Comparison of ENCODE assay signal across 27 cellular contexts in the genomic region with DNA sequence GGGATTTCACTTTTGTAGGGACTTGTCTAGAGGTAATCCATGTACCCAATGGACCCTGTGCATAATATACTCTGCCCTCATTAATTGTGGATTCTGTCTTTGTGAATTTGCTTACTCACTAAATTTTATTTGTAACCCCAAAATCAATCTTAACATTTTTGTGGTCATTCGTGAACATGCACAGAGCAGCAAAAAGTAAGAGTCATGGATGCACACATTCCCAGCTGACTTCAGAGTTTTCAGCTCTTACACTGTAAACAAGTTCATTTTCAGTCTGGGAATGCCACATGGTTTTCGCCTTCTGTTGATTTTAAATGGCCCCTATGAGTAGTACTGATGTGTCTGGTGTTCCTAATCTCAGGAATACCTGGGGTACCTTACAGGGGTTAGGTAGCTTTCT. TPM values are rescaled to one million over a fixed set of nuclear protein-coding genes. Genes with fewer than 3 reads are reported as not detected.
DNase-seq lines count a peak whose midpoint lies in the region; TF ChIP-seq lines count a peak whose summit lies in the region.
"Had no signal": no experiment of that assay in that cellular context is flagged by ENCODE, and none has a peak within 500 bp of the region (broad histone marks: within the 10 kb centered on the region; RNA-seq: fewer than 3 reads in every experiment).

No MANE protein-coding gene starts in this region.

- WGBS in esophagus squamous epithelium, 2 donors, result 84 to 89% methylated on average over 2 of the region's 2 CpGs
- 55% methylated on average over 2 of the region's 2 CpGs for WGBS in smooth muscle cell (ENCODE audit: low lambda C conversion rate)

- H3F3A ChIP-seq in smooth muscle cell (ENCODE audit: low read depth), result peaks cover 16% of the 10 kb centered on the region

- H3K36me3 ChIP-seq in esophagus squamous epithelium (peaks cover 9 to 91% (median 34%) of the 10 kb centered on the region in 3 donors), smooth muscle cell (ENCODE audit: low read depth) (peaks cover 19% of the 10 kb centered on the region)
- H3K36me3 ChIP-seq: uterus had no signal

- DNase-seq in EL, result peak; percentile 50
- peak; percentile 53 for DNase-seq in M059J (ENCODE audit: low read depth)
- no peak for DNase-seq in esophagus squamous epithelium (lab: John Stamatoyannopoulos, UW)
- DNase-seq in smooth muscle cell (lab: John Stamatoyannopoulos, UW; ENCODE audit: unreplicated experiment), result no peak
- no peak for DNase-seq in activated CD4-positive, alpha-beta T cell treated with anti-CD3 and anti-CD28 coated beads for 48 hours
- DNase-seq in NOMO-1 treated with dmso at 0.1 percent for 144 hours (lab: John Stamatoyannopoulos, UW; ENCODE audit: unreplicated experiment), result no peak
- no peak for DNase-seq in NCI-H2171 (lab: John Stamatoyannopoulos, UW)
- DNase-seq: activated CD4-positive, alpha-beta T cell treated with anti-CD3 and anti-CD28 coated beads, Interleukin-2, amount 50 U/mL, for 4 hours; activated effector memory CD4-positive, alpha-beta T cell treated with Interleukin-2 at 50 U/mL for 16 hours; BE2C; dermis blood vessel endothelial cell; DND-41; islet precursor cell; lower lobe of right lung; NCI-H187; NCI-H2227 treated with DMSO at 0.1 percent for 48 hours; NCI-H774; stimulated activated naive B cell treated with anti-CD40 and anti-IgM and Interleukin-4, amounts not matched to agents 10 μg/mL and 1 μg/mL and 100 μg/mL, for 72 hours; WERI-Rb-1 had no signal

- H3K9me3 ChIP-seq in esophagus squamous epithelium (no peaks in the 10 kb centered on the region), smooth muscle cell (replicated peaks; ENCODE audit: low read depth) (no peaks in the 10 kb centered on the region)
- H3K9me3 ChIP-seq: BE2C, gastroesophageal sphincter, lower lobe of right lung, prostate gland, uterus had no signal

- H3K4me3 ChIP-seq in esophagus squamous epithelium, result no peak overlapping the region
- H3K4me3 ChIP-seq in smooth muscle cell, result no peak overlapping the region
- H3K4me3 ChIP-seq: gastroesophageal sphincter, lower lobe of right lung, neural progenitor cell, prostate gland, uterus had no signal

- no peak overlapping the region for H2AFZ ChIP-seq in smooth muscle cell (ENCODE audit: low read depth)
- H2AFZ ChIP-seq: neural progenitor cell had no signal

- H3K4me2 ChIP-seq in smooth muscle cell, result no peak overlapping the region

- intact Hi-C loops in esophagus squamous epithelium (cut with DNase I), result no loop called here

- no peaks in the 10 kb centered on the region for H3K79me2 ChIP-seq in smooth muscle cell (ENCODE audit: low read depth)

- H3K9ac ChIP-seq in smooth muscle cell (ENCODE audit: low read depth), result no peak overlapping the region
- H3K9ac ChIP-seq: neural progenitor cell had no signal

- H3K27ac ChIP-seq in esophagus squamous epithelium (peak overlapping the region in 3 of 4 donors; percentile 12 to 43 (median 41)), smooth muscle cell (ENCODE audit: low read depth) (peak overlapping the region; percentile 60)
- H3K27ac ChIP-seq: lower lobe of right lung, neural progenitor cell, uterus, WERI-Rb-1 had no signal

- H3K27me3 ChIP-seq in esophagus squamous epithelium, result no peaks in the 10 kb centered on the region
- H3K27me3 ChIP-seq in smooth muscle cell (ENCODE audit: low read depth), result no peaks in the 10 kb centered on the region
- H3K27me3 ChIP-seq: BE2C, gastroesophageal sphincter, neural progenitor cell, uterus had no signal

- TF ChIP-seq CTCF in esophagus squamous epithelium (IDR thresholded peaks at IDR 0.05) (no peak), smooth muscle cell (IDR thresholded peaks at IDR 0.05; ENCODE audit: borderline replicate concordance, insufficient read depth, poor library complexity, severe bottlenecking) (no peak)

- no peak for TF ChIP-seq POLR2A in esophagus squamous epithelium (IDR thresholded peaks at IDR 0.05)

- H3K4me1 ChIP-seq in esophagus squamous epithelium (peaks cover 10 to 64% (median 29%) of the 10 kb centered on the region in 3 donors), smooth muscle cell (ENCODE audit: low read depth) (no peaks in the 10 kb centered on the region)
- H3K4me1 ChIP-seq: BE2C, uterus had no signal

- H4K20me1 ChIP-seq in smooth muscle cell (ENCODE audit: low read depth), result peaks cover 59% of the 10 kb centered on the region

RNA-seq across cellular contexts. Expression of gene TAC4, which starts 24.3 kb away (rescaled TPM):
- not detected in 2 replicates for total RNA-seq in M059J (2014; rRNA removed; shearing (Covaris generic))
- total RNA-seq in esophagus squamous epithelium, result not detected
- not detected in 2 replicates for total RNA-seq in smooth muscle cell
- polyA plus RNA-seq in smooth muscle cell, result not detected in 2 replicates
- total RNA-seq: dermis blood vessel endothelial cell, gastroesophageal sphincter, H1, lower lobe of right lung, mucosa of gallbladder, OCI-LY7, prostate gland, temporal lobe had no signal

RNA-seq across cellular contexts. Expression of gene KAT7, which starts 35.1 kb away (rescaled TPM):
- total RNA-seq in M059J (2014; rRNA removed; shearing (Covaris generic)), result 28.2 and 50.4 TPM in 2 replicates
- total RNA-seq in esophagus squamous epithelium (10 to 100 TPM; 22.6 to 32.6 (median 26.6) TPM), smooth muscle cell (22.7 and 32.0 TPM in 2 replicates)
- polyA plus RNA-seq in smooth muscle cell, result 17.2 and 21.7 TPM in 2 replicates

RNA-seq across cellular contexts. Expression of gene FAM117A, which starts 59.7 kb away (rescaled TPM):
- 10.5 and 12.3 TPM in 2 replicates for total RNA-seq in M059J (2014; rRNA removed; shearing (Covaris generic))
- total RNA-seq in esophagus squamous epithelium, result 1 to 10 TPM; 5.6 to 7.5 (median 6.5) TPM
- 4.9 and 7.1 TPM in 2 replicates for total RNA-seq in smooth muscle cell
- 6.3 and 8.3 TPM in 2 replicates for polyA plus RNA-seq in smooth muscle cell

Comparison
In these comparisons a context has a peak if more than half of its experiments do, and no peak if none do; other contexts are left out.
1. DNase-seq: peak in EL (single experiment) and M059J (single experiment); none in esophagus squamous epithelium (single experiment), smooth muscle cell (single experiment), activated CD4-positive, alpha-beta T cell treated with anti-CD3 and anti-CD28 coated beads for 48 hours (single experiment), NOMO-1 treated with dmso at 0.1 percent for 144 hours (single experiment) and NCI-H2171 (single experiment).